23 cellular contexts compared by ENCODE assay signal in genomic region chr11:9065614-9066431, GRCh38. TPM values are rescaled to one million over a fixed set of nuclear protein-coding genes. Genes with fewer than 3 reads are reported as not detected.
DNase-seq lines count a peak whose midpoint lies in the region; ATAC-seq and TF ChIP-seq lines count a peak whose summit lies in the region.
"Had no signal": no experiment of that assay in that cellular context is flagged by ENCODE, and none has a peak within 500 bp of the region (broad histone marks: within the 10 kb centered on the region; RNA-seq: fewer than 3 reads in every experiment).

No MANE protein-coding gene starts in this region.

- ATAC-seq in WTC11: no peak
- no peak for ATAC-seq in GM18858 (IDR thresholded peaks at IDR 0.05; ENCODE audit: unreplicated experiment)
- ATAC-seq: gastrocnemius medialis, psoas muscle had no signal

- H3K27ac Mint-ChIP-seq in WTC11 (no peak overlapping the region), glutamatergic neuron (ENCODE audit: unreplicated experiment) (peak overlapping the region; percentile 95), endothelial cell (ENCODE audit: unreplicated experiment) (no peak overlapping the region)
- H3K27ac Mint-ChIP-seq: activated naive CD4-positive, alpha-beta T cell treated with anti-CD3 and anti-CD28 coated beads, Interleukin-2, amount 10 ng/mL, durations not matched to agents 7 days and 5 days; type B pancreatic cell had no signal

- no peak overlapping the region for H3K4me3 ChIP-seq in sigmoid colon
- no peak overlapping the region for H3K4me3 ChIP-seq in testis
- H3K4me3 ChIP-seq: BLaER1, dorsolateral prefrontal cortex, gastrocnemius medialis, PC-9, psoas muscle had no signal

- H3K4me1 ChIP-seq in sigmoid colon: peaks cover 0 to 20% (median 15%) of the 10 kb centered on the region in 4 donors
- no peaks in the 10 kb centered on the region for H3K4me1 ChIP-seq in testis
- H3K4me1 ChIP-seq: BLaER1, gastrocnemius medialis, psoas muscle had no signal

- no peaks in the 10 kb centered on the region for H3K27me3 ChIP-seq in sigmoid colon
- H3K27me3 ChIP-seq in testis: no peaks in the 10 kb centered on the region
- H3K27me3 ChIP-seq: BLaER1, dorsolateral prefrontal cortex, gastrocnemius medialis had no signal

- H3K9me3 Mint-ChIP-seq in WTC11: no peaks in the 10 kb centered on the region
- H3K9me3 Mint-ChIP-seq in glutamatergic neuron (ENCODE audit: unreplicated experiment): peaks cover 6% of the 10 kb centered on the region
- H3K9me3 Mint-ChIP-seq in endothelial cell (ENCODE audit: unreplicated experiment): no peaks in the 10 kb centered on the region
- H3K9me3 Mint-ChIP-seq: activated naive CD4-positive, alpha-beta T cell treated with anti-CD3 and anti-CD28 coated beads, Interleukin-2, amount 10 ng/mL, durations not matched to agents 7 days and 5 days; type B pancreatic cell had no signal

- TF ChIP-seq EP300 in sigmoid colon (IDR thresholded peaks at IDR 0.05): no peak

- no peaks in the 10 kb centered on the region for H3K27me3 Mint-ChIP-seq in WTC11 (ENCODE audit: low read depth)
- no peaks in the 10 kb centered on the region for H3K27me3 Mint-ChIP-seq in glutamatergic neuron (ENCODE audit: unreplicated experiment)
- peaks cover 3% of the 10 kb centered on the region for H3K27me3 Mint-ChIP-seq in endothelial cell (ENCODE audit: unreplicated experiment)
- H3K27me3 Mint-ChIP-seq: type B pancreatic cell had no signal

- TF ChIP-seq CTCF in WTC11 (IDR thresholded peaks at IDR 0.05) (no peak), glutamatergic neuron (IDR thresholded peaks at IDR 0.05; ENCODE audit: partially characterized antibody, unreplicated experiment) (no peak), sigmoid colon (IDR thresholded peaks at IDR 0.05) (no peak), endothelial cell (IDR thresholded peaks at IDR 0.05; ENCODE audit: unreplicated experiment) (no peak), testis (IDR thresholded peaks at IDR 0.05) (no peak)

- H3K36me3 Mint-ChIP-seq in WTC11 (no peaks in the 10 kb centered on the region), glutamatergic neuron (ENCODE audit: unreplicated experiment) (no peaks in the 10 kb centered on the region), endothelial cell (ENCODE audit: low read depth, unreplicated experiment) (no peaks in the 10 kb centered on the region)
- H3K36me3 Mint-ChIP-seq: activated naive CD4-positive, alpha-beta T cell treated with anti-CD3 and anti-CD28 coated beads, Interleukin-2, amount 10 ng/mL, durations not matched to agents 7 days and 5 days; type B pancreatic cell had no signal

- H3K9me3 ChIP-seq in sigmoid colon: no peaks in the 10 kb centered on the region
- H3K9me3 ChIP-seq in testis: no peaks in the 10 kb centered on the region
- H3K9me3 ChIP-seq: BLaER1, gastrocnemius medialis, psoas muscle had no signal

- POLR2A ChIA-PET in WTC11 (lab: Charles Lee): no interaction called here

- H3K36me3 ChIP-seq in sigmoid colon: no peaks in the 10 kb centered on the region
- H3K36me3 ChIP-seq in testis (ENCODE audit: low read depth, missing control alignments): no peaks in the 10 kb centered on the region
- H3K36me3 ChIP-seq: BLaER1, gastrocnemius medialis had no signal

- CTCF ChIA-PET in WTC11 (lab: Charles Lee): no interaction called here

- peak overlapping the region; percentile 3 to 79 (median 40) for H3K27ac ChIP-seq in sigmoid colon
- no peak overlapping the region for H3K27ac ChIP-seq in testis
- H3K27ac ChIP-seq: 22Rv1, BLaER1, gastrocnemius medialis, PC-9, psoas muscle had no signal

- H3K4me3 Mint-ChIP-seq in WTC11 (no peak overlapping the region), glutamatergic neuron (ENCODE audit: unreplicated experiment) (peak overlapping the region; percentile 55), endothelial cell (ENCODE audit: unreplicated experiment) (no peak overlapping the region)
- H3K4me3 Mint-ChIP-seq: activated naive CD4-positive, alpha-beta T cell treated with anti-CD3 and anti-CD28 coated beads, Interleukin-2, amount 10 ng/mL, durations not matched to agents 7 days and 5 days; type B pancreatic cell had no signal

- intact Hi-C loops in sigmoid colon (cut with DNase I): no loop called here
- intact Hi-C loops in testis (cut with DNase I; ENCODE audit: low total_unique reads): no loop called here

- H3K4me1 Mint-ChIP-seq in WTC11 (peaks cover 15% of the 10 kb centered on the region), glutamatergic neuron (ENCODE audit: low read depth, unreplicated experiment) (peaks cover 33% of the 10 kb centered on the region), endothelial cell (ENCODE audit: unreplicated experiment) (peaks cover 13% of the 10 kb centered on the region)

- TF ChIP-seq POLR2A in sigmoid colon (IDR thresholded peaks at IDR 0.05) (no peak), testis (IDR thresholded peaks at IDR 0.05) (no peak)

- WGBS in sigmoid colon, 2 donors: 83 to 87% methylated on average over 15 of the region's 15 CpGs
- WGBS in testis, 2 donors: 80 to 88% methylated on average over 15 of the region's 15 CpGs

- DNase-seq in DMS 273 (lab: John Stamatoyannopoulos, UW; ENCODE audit: unreplicated experiment) (peak; percentile 8), DMS 273 treated with DMSO at 0.1 percent for 48 hours (lab: John Stamatoyannopoulos, UW) (no peak), WTC11 (ENCODE audit: low spot score) (no peak), glutamatergic neuron (no peak), sigmoid colon (no peak), endothelial cell (ENCODE audit: low spot score) (no peak), testis (no peak)
- DNase-seq: activated CD4-positive, alpha-beta T cell treated with anti-CD3 and anti-CD28 coated beads for 4 hours; activated naive CD4-positive, alpha-beta T cell treated with anti-CD3 and anti-CD28 coated beads, Interleukin-2, amount 10 ng/mL, durations not matched to agents 7 days and 5 days; dorsolateral prefrontal cortex; gastrocnemius medialis; GDM1; MV-4-11; NCI-H748 treated with DMSO at 0.1 percent for 48 hours; PC-9; psoas muscle; stimulated activated CD4-positive, alpha-beta T cell treated with anti-CD3 and anti-CD28 coated beads, Interleukin-4, amount 100 ng/mL, for 24 hours; stimulated activated naive CD4-positive, alpha-beta T cell treated with Interleukin-2 at 50 U/mL for 16 hours had no signal

TF ChIP-seq in WTC11, 78 proteins besides CTCF, POLR2A, EP300 and RAD21:
- TF ChIP-seq, protein P1, sequence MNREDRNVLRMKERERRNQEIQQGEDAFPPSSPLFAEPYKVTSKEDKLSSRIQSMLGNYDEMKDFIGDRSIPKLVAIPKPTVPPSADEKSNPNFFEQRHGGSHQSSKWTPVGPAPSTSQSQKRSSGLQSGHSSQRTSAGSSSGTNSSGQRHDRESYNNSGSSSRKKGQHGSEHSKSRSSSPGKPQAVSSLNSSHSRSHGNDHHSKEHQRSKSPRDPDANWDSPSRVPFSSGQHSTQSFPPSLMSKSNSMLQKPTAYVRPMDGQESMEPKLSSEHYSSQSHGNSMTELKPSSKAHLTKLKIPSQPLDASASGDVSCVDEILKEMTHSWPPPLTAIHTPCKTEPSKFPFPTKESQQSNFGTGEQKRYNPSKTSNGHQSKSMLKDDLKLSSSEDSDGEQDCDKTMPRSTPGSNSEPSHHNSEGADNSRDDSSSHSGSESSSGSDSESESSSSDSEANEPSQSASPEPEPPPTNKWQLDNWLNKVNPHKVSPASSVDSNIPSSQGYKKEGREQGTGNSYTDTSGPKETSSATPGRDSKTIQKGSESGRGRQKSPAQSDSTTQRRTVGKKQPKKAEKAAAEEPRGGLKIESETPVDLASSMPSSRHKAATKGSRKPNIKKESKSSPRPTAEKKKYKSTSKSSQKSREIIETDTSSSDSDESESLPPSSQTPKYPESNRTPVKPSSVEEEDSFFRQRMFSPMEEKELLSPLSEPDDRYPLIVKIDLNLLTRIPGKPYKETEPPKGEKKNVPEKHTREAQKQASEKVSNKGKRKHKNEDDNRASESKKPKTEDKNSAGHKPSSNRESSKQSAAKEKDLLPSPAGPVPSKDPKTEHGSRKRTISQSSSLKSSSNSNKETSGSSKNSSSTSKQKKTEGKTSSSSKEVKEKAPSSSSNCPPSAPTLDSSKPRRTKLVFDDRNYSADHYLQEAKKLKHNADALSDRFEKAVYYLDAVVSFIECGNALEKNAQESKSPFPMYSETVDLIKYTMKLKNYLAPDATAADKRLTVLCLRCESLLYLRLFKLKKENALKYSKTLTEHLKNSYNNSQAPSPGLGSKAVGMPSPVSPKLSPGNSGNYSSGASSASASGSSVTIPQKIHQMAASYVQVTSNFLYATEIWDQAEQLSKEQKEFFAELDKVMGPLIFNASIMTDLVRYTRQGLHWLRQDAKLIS (CRISPR knock-in tag; IDR thresholded peaks at IDR 0.05; ENCODE audit: borderline replicate concordance): no peak
- no peak for TF ChIP-seq FOXK1 (CRISPR knock-in tag; IDR thresholded peaks at IDR 0.05)
- TF ChIP-seq MAX (CRISPR knock-in tag; IDR thresholded peaks at IDR 0.05): no peak
- TF ChIP-seq HMGA2 (CRISPR knock-in tag; IDR thresholded peaks at IDR 0.05): no peak
- no peak for TF ChIP-seq ZNF121 (CRISPR knock-in tag; IDR thresholded peaks at IDR 0.05)
- peak; percentile 45; the same call in 1 of the 2 replicates for TF ChIP-seq GABPB1 (CRISPR knock-in tag; IDR thresholded peaks at IDR 0.05)

RNA-seq across cellular contexts. Expression of gene SCUBE2, which starts 25.6 kb away (rescaled TPM):
- total RNA-seq in WTC11 (2021) (0.64 to 1.9 TPM (median 1.2 TPM) in 3 replicates), glutamatergic neuron (ENCODE audit: unreplicated experiment) (2.5 TPM), sigmoid colon (10 to 100 TPM in 3 of 4 donors, 1 to 10 TPM in 1; 7.5 to 22.9 (median 14.2) TPM), endothelial cell (ENCODE audit: unreplicated experiment) (2.4 TPM), testis (1 to 10 TPM; 3.5 to 5.0 TPM)
- polyA plus RNA-seq in sigmoid colon (1 to 10 TPM; 2.3 to 6.0 (median 3.4) TPM), testis (ENCODE audit: insufficient read depth, low read depth, low replicate concordance) (10.5 TPM)
- total RNA-seq: mononuclear cell, PC-9 had no signal

Comparison
In these comparisons a context has a peak if more than half of its experiments do, and no peak if none do; other contexts are left out.
1. H3K27ac ChIP-seq: peak in sigmoid colon (4 of 4); none in testis (0 of 2).